22 cellular contexts compared by ENCODE assay signal in genomic region chr9:109048822-109049221, GRCh38. TPM values are rescaled to one million over a fixed set of nuclear protein-coding genes. Genes with fewer than 3 reads are reported as not detected.
DNase-seq lines count a peak whose midpoint lies in the region; ATAC-seq, FAIRE-seq and TF ChIP-seq lines count a peak whose summit lies in the region.
"Had no signal": no experiment of that assay in that cellular context is flagged by ENCODE, and none has a peak within 500 bp of the region (broad histone marks: within the 10 kb centered on the region; RNA-seq: fewer than 3 reads in every experiment).

No MANE protein-coding gene starts in this region.

- H3K36me3 Mint-ChIP-seq in activated T-helper 17 cell treated with anti-CD3 and anti-CD28 coated beads, Interleukin-2, amount 50 U/mL, for 72 hours (ENCODE audit: low read depth) = peaks cover 93% of the 10 kb centered on the region

- no peak overlapping the region for H3K4me3 Mint-ChIP-seq in activated T-helper 17 cell treated with anti-CD3 and anti-CD28 coated beads, Interleukin-2, amount 50 U/mL, for 72 hours
- H3K4me3 Mint-ChIP-seq: CD14-positive monocyte; CD4-positive, alpha-beta memory T cell had no signal

- TF ChIP-seq CTCF in D721Med (IDR thresholded peaks at IDR 0.05; ENCODE audit: insufficient read depth, missing control alignments) = no peak

- no peaks in the 10 kb centered on the region for H3K4me1 Mint-ChIP-seq in activated T-helper 17 cell treated with anti-CD3 and anti-CD28 coated beads, Interleukin-2, amount 50 U/mL, for 72 hours
- H3K4me1 Mint-ChIP-seq: CD14-positive monocyte had no signal

- DNase-seq in Ammon's horn (ENCODE audit: low spot score) = peak; percentile 11
- DNase-seq in middle frontal gyrus (ENCODE audit: extremely low spot score, low spot score) = peak; percentile 36
- peak; percentile 59 for DNase-seq in superior temporal gyrus (ENCODE audit: extremely low spot score)
- no peak for DNase-seq in D721Med (ENCODE audit: insufficient read length, low spot score)
- DNase-seq: BE2C; CD4-positive, alpha-beta memory T cell; COR-L47; DMS 273 treated with DMSO at 0.1 percent for 48 hours; DMS79; EL; GDM1; GM23248; H7; HCEC 1CT had no signal

- no peak for FAIRE-seq in D721Med (lab: Jason Lieb, UNC)
- FAIRE-seq: A204.1, GM12878, GM19239, H1 had no signal

- no peaks in the 10 kb centered on the region for H3K27me3 Mint-ChIP-seq in activated T-helper 17 cell treated with anti-CD3 and anti-CD28 coated beads, Interleukin-2, amount 50 U/mL, for 72 hours
- H3K27me3 Mint-ChIP-seq: CD4-positive, alpha-beta memory T cell had no signal

- H3K27ac Mint-ChIP-seq in activated T-helper 17 cell treated with anti-CD3 and anti-CD28 coated beads, Interleukin-2, amount 50 U/mL, for 72 hours = peak overlapping the region; percentile 32

- ATAC-seq in activated T-helper 17 cell treated with anti-CD3 and anti-CD28 coated beads, Interleukin-2, amount 50 U/mL, for 72 hours (replicated peaks) = no peak
- ATAC-seq in SK-N-SH treated with all-trans-retinoic acid at 6 μM for 48 hours (no peak), HG03139 (IDR thresholded peaks at IDR 0.05; ENCODE audit: unreplicated experiment) (no peak)
- ATAC-seq: GM12878 had no signal

- peaks cover 4% of the 10 kb centered on the region for H3K9me3 Mint-ChIP-seq in activated T-helper 17 cell treated with anti-CD3 and anti-CD28 coated beads, Interleukin-2, amount 50 U/mL, for 72 hours
- H3K9me3 Mint-ChIP-seq: CD14-positive monocyte; CD4-positive, alpha-beta memory T cell had no signal

TF ChIP-seq in SK-N-SH treated with all-trans-retinoic acid at 6 μM for 48 hours, 23 proteins besides CTCF, POLR2A, EP300 and RAD21:
- TF ChIP-seq CSDC2 (CRISPR knock-in tag; IDR thresholded peaks at IDR 0.05) (no peak), ZFP30 (CRISPR knock-in tag; IDR thresholded peaks at IDR 0.05) (no peak), GLIS3 (CRISPR knock-in tag; IDR thresholded peaks at IDR 0.05) (no peak), ZFP3 (CRISPR knock-in tag; IDR thresholded peaks at IDR 0.05) (no peak), ZNF8 (CRISPR knock-in tag; IDR thresholded peaks at IDR 0.05) (no peak), CSRNP3 (CRISPR knock-in tag; IDR thresholded peaks at IDR 0.05) (no peak)

RNA-seq across cellular contexts. Expression of gene CTNNAL1, which starts 35.5 kb away (rescaled TPM):
- total RNA-seq in activated T-helper 17 cell treated with anti-CD3 and anti-CD28 coated beads, Interleukin-2, amount 50 U/mL, for 72 hours = 10 to 100 TPM; 24.4 to 25.7 TPM
